In the genomic region with DNA sequence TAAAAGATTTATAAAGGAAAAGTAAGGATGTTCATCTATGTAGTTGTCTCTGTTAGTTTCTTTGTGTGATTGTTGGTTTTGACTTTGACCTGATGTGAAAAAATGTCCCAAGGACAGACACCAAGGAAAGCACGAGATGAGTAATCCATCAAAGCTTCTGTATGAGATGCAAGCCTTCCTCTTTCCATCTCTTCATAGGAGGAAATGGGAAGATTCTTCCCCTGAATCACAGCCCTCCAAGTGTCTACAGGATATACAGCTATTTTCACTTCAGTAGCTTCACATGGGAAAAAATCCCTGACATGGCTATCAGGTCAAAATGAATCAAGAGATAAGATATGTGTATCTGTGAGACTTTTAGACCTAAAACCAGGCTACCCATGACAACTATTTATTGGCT, we compare ENCODE assay signal across 1 cellular context.
TF ChIP-seq lines count a peak whose summit lies in the region.

No MANE protein-coding gene starts in this region.

TF ChIP-seq in HepG2, 621 proteins besides CTCF, POLR2A, EP300 and RAD21:
- TF ChIP-seq, protein P1, sequence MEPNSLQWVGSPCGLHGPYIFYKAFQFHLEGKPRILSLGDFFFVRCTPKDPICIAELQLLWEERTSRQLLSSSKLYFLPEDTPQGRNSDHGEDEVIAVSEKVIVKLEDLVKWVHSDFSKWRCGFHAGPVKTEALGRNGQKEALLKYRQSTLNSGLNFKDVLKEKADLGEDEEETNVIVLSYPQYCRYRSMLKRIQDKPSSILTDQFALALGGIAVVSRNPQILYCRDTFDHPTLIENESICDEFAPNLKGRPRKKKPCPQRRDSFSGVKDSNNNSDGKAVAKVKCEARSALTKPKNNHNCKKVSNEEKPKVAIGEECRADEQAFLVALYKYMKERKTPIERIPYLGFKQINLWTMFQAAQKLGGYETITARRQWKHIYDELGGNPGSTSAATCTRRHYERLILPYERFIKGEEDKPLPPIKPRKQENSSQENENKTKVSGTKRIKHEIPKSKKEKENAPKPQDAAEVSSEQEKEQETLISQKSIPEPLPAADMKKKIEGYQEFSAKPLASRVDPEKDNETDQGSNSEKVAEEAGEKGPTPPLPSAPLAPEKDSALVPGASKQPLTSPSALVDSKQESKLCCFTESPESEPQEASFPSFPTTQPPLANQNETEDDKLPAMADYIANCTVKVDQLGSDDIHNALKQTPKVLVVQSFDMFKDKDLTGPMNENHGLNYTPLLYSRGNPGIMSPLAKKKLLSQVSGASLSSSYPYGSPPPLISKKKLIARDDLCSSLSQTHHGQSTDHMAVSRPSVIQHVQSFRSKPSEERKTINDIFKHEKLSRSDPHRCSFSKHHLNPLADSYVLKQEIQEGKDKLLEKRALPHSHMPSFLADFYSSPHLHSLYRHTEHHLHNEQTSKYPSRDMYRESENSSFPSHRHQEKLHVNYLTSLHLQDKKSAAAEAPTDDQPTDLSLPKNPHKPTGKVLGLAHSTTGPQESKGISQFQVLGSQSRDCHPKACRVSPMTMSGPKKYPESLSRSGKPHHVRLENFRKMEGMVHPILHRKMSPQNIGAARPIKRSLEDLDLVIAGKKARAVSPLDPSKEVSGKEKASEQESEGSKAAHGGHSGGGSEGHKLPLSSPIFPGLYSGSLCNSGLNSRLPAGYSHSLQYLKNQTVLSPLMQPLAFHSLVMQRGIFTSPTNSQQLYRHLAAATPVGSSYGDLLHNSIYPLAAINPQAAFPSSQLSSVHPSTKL (CRISPR knock-in tag; IDR thresholded peaks at IDR 0.05), result peak; percentile 25; the same call in 1 of the 2 replicates
- TF ChIP-seq MLLT10 (CRISPR knock-in tag; IDR thresholded peaks at IDR 0.05), result no peak
